In genomic region chr5:172055421-172055820, GRCh38 we compare ENCODE assay signal across 16 cellular contexts.
"Had no signal": no experiment of that assay in that cellular context is flagged by ENCODE, and none has a peak within 500 bp of the region (broad histone marks: within the 10 kb centered on the region; RNA-seq: fewer than 3 reads in every experiment).

No MANE protein-coding gene starts in this region.

- H3K27ac ChIP-seq: body of pancreas, esophagus squamous epithelium, pancreas, right lobe of liver, SJCRH30 had no signal

- DNase-seq: activated CD4-positive, alpha-beta T cell treated with anti-CD3 and anti-CD28 coated beads, Interleukin-2, amount 50 U/mL, for 4 hours; activated effector memory CD4-positive, alpha-beta T cell treated with anti-CD3 and anti-CD28 coated beads, Interleukin-2, amount 50 U/mL, for 16 hours; activated naive CD4-positive, alpha-beta T cell treated with anti-CD3 and anti-CD28 coated beads, Interleukin-2, amount 50 U/mL, for 16 hours; activated T-cell treated with anti-CD3 and anti-CD28 coated beads, Interleukin-2, amount 50 U/mL, for 1 hour; amygdala; body of pancreas; esophagus squamous epithelium; left ventricle myocardium superior; pancreas; right lobe of liver; SJCRH30; small intestine; stimulated activated CD4-positive, alpha-beta T cell treated with anti-CD3 and anti-CD28 coated beads, Interleukin-15, amount 100 ng/mL, for 24 hours; stimulated activated CD4-positive, alpha-beta T cell treated with anti-CD3 and anti-CD28 coated beads, Interleukin-4, amount 100 ng/mL, for 24 hours; stimulated activated naive CD4-positive, alpha-beta T cell had no signal

- H3K9me3 ChIP-seq: body of pancreas, esophagus squamous epithelium, neutrophil, pancreas, right lobe of liver, SJCRH30 had no signal

- H3K4me1 ChIP-seq: body of pancreas, pancreas, right lobe of liver, SJCRH30 had no signal

- H3K27me3 ChIP-seq: body of pancreas, esophagus squamous epithelium, neutrophil, pancreas, right lobe of liver, SJCRH30 had no signal

- ATAC-seq: body of pancreas, left ventricle myocardium superior, pancreas had no signal

- H3K4me3 ChIP-seq: body of pancreas, esophagus squamous epithelium, pancreas, right lobe of liver, SJCRH30 had no signal
